ENCODE assay signal across 20 cellular contexts in genomic region chr6:9711313-9711712, GRCh38.
"Had no signal": no experiment of that assay in that cellular context is flagged by ENCODE, and none has a peak within 500 bp of the region (broad histone marks: within the 10 kb centered on the region; RNA-seq: fewer than 3 reads in every experiment).

No MANE protein-coding gene starts in this region.

- H3K9me3 Mint-ChIP-seq: activated CD4-positive, alpha-beta memory T cell treated with anti-CD3 and anti-CD28 coated beads, Interleukin-2, amount 10 ng/mL, durations not matched to agents 7 days and 5 days; brain; central memory CD8-positive, alpha-beta T cell had no signal

- H3K9me3 ChIP-seq: esophagus squamous epithelium, tibial nerve had no signal

- H3K27ac Mint-ChIP-seq: activated CD4-positive, alpha-beta memory T cell treated with anti-CD3 and anti-CD28 coated beads, Interleukin-2, amount 10 ng/mL, durations not matched to agents 7 days and 5 days; activated naive CD4-positive, alpha-beta T cell treated with anti-CD3 and anti-CD28 coated beads, Interleukin-2, amount 50 U/mL, for 72 hours; natural killer cell treated with Interleukin-12 subunit alpha and Interleukin-12 subunit beta and Interleukin-15 and Interleukin-18, amount 100 ng/mL, for 72 hours; stimulated activated naive B cell treated with anti-CD40 and anti-IgM and Interleukin-4, amounts not matched to agents 10 μg/mL and 1 μg/mL and 100 μg/mL, for 72 hours; T-helper 17 cell had no signal

- H3K4me1 ChIP-seq: esophagus squamous epithelium, foreskin keratinocyte, tibial nerve had no signal

- H3K27ac ChIP-seq: esophagus squamous epithelium, foreskin keratinocyte, tibial nerve had no signal

- H3K36me3 Mint-ChIP-seq: activated naive CD4-positive, alpha-beta T cell treated with anti-CD3 and anti-CD28 coated beads, Interleukin-2, amount 50 U/mL, for 72 hours; brain; natural killer cell treated with Interleukin-12 subunit alpha and Interleukin-12 subunit beta and Interleukin-15 and Interleukin-18, amount 100 ng/mL, for 72 hours; stimulated activated naive B cell treated with anti-CD40 and anti-IgM and Interleukin-4, amounts not matched to agents 10 μg/mL and 1 μg/mL and 100 μg/mL, for 72 hours had no signal

- DNase-seq: activated CD4-positive, alpha-beta memory T cell treated with anti-CD3 and anti-CD28 coated beads, Interleukin-2, amount 10 ng/mL, durations not matched to agents 7 days and 5 days; activated CD4-positive, alpha-beta T cell treated with anti-CD3 and anti-CD28 coated beads for 4 hours; activated gamma-delta T cell; activated T-cell treated with anti-CD3 and anti-CD28 coated beads, Interleukin-2, amount 50 U/mL, for 4 hours; amygdala; effector CD8-positive, alpha-beta T cell; esophagus squamous epithelium; foreskin keratinocyte; kidney glomerular epithelial cell; occipital lobe; stimulated activated CD4-positive, alpha-beta T cell treated with anti-CD3 and anti-CD28 coated beads, Interleukin-15, amount 100 ng/mL, for 24 hours; stimulated activated CD4-positive, alpha-beta T cell treated with anti-CD3 and anti-CD28 coated beads, Interleukin-4, amount 100 ng/mL, for 1 hour; stimulated activated naive B cell treated with anti-CD40 and anti-IgM and Interleukin-4, amounts not matched to agents 10 μg/mL and 1 μg/mL and 100 μg/mL, for 72 hours; T-helper 17 cell had no signal

- H3K27me3 Mint-ChIP-seq: activated CD4-positive, alpha-beta memory T cell treated with anti-CD3 and anti-CD28 coated beads, Interleukin-2, amount 10 ng/mL, durations not matched to agents 7 days and 5 days; central memory CD8-positive, alpha-beta T cell; natural killer cell treated with Interleukin-12 subunit alpha and Interleukin-12 subunit beta and Interleukin-15 and Interleukin-18, amount 100 ng/mL, for 72 hours; stimulated activated naive B cell treated with anti-CD40 and anti-IgM and Interleukin-4, amounts not matched to agents 10 μg/mL and 1 μg/mL and 100 μg/mL, for 72 hours; T-helper 17 cell had no signal

- H3K36me3 ChIP-seq: esophagus squamous epithelium, tibial nerve had no signal

- H3K4me3 Mint-ChIP-seq: activated CD4-positive, alpha-beta memory T cell treated with anti-CD3 and anti-CD28 coated beads, Interleukin-2, amount 10 ng/mL, durations not matched to agents 7 days and 5 days; activated T-cell treated with anti-CD3 and anti-CD28 coated beads, Interleukin-2, amount 50 U/mL, for 4 hours; brain; central memory CD8-positive, alpha-beta T cell; natural killer cell treated with Interleukin-12 subunit alpha and Interleukin-12 subunit beta and Interleukin-15 and Interleukin-18, amount 100 ng/mL, for 72 hours; stimulated activated naive B cell treated with anti-CD40 and anti-IgM and Interleukin-4, amounts not matched to agents 10 μg/mL and 1 μg/mL and 100 μg/mL, for 72 hours; T-helper 17 cell had no signal

- H3K4me1 Mint-ChIP-seq: activated CD4-positive, alpha-beta memory T cell treated with anti-CD3 and anti-CD28 coated beads, Interleukin-2, amount 10 ng/mL, durations not matched to agents 7 days and 5 days; central memory CD8-positive, alpha-beta T cell; stimulated activated naive B cell treated with anti-CD40 and anti-IgM and Interleukin-4, amounts not matched to agents 10 μg/mL and 1 μg/mL and 100 μg/mL, for 72 hours; T-helper 17 cell had no signal

- H3K27me3 ChIP-seq: esophagus squamous epithelium, foreskin keratinocyte, tibial nerve had no signal

- ATAC-seq: activated naive CD4-positive, alpha-beta T cell treated with anti-CD3 and anti-CD28 coated beads, Interleukin-2, amount 50 U/mL, for 72 hours; activated T-cell treated with anti-CD3 and anti-CD28 coated beads, Interleukin-2, amount 50 U/mL, for 4 hours; foreskin keratinocyte; natural killer cell treated with Interleukin-12 subunit alpha and Interleukin-12 subunit beta and Interleukin-15 and Interleukin-18, amount 100 ng/mL, for 72 hours; stimulated activated naive B cell treated with anti-CD40 and anti-IgM and Interleukin-4, amounts not matched to agents 10 μg/mL and 1 μg/mL and 100 μg/mL, for 72 hours; T-helper 17 cell had no signal

- H3K4me3 ChIP-seq: esophagus squamous epithelium, tibial nerve had no signal

- FAIRE-seq: endothelial cell of umbilical vein had no signal
